In the genomic region with DNA sequence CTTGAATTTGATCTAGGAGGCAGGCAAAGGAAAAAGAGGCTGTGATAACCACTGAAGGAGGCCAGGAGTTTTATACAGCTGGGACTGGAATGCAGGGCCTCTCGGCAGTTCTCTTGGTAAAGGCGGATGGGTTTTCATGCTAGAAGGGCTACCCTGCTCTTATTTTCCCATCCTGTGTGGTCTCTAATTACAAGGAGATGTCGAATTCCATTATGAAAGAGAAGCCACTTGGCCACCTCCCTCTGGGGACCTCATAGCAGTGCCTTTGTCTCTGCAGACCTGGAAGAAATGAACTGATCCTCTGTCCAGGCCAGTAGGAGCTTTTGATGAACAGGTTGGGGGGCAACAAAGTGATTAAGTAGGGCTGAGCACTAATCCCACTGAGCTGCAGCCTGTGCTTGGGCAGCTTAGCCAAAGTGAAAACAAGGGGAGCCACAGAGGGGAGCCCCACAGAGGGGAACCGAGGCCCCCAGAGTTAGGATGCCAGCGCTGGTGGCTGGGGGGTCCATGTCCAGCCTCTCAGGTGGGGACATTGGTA, we compare ENCODE assay signal across 26 cellular contexts. TPM values are rescaled to one million over a fixed set of nuclear protein-coding genes. Genes with fewer than 3 reads are reported as not detected.
DNase-seq lines count a peak whose midpoint lies in the region; ATAC-seq, FAIRE-seq and TF ChIP-seq lines count a peak whose summit lies in the region.
"Had no signal": no experiment of that assay in that cellular context is flagged by ENCODE, and none has a peak within 500 bp of the region (broad histone marks: within the 10 kb centered on the region; RNA-seq: fewer than 3 reads in every experiment).

No MANE protein-coding gene starts in this region.

- ATAC-seq in A549 (no peak), T-cell (replicated peaks in 1 of 4) (no peak), left lobe of liver (no peak)
- ATAC-seq: activated CD8-positive, alpha-beta memory T cell treated with anti-CD3 and anti-CD28 coated beads, Interleukin-2, amount 10 ng/mL, durations not matched to agents 7 days and 5 days; activated T-cell treated with anti-CD3 and anti-CD28 coated beads, Interleukin-2, amount 50 U/mL, for 72 hours; stimulated activated memory B cell treated with anti-CD40 and anti-IgM and Interleukin-4, amounts not matched to agents 10 μg/mL and 1 μg/mL and 100 μg/mL, for 72 hours had no signal

- CTCF ChIA-PET in A549 (lab: Yijun Ruan, JAX) = interaction anchor here (0.8 kb wide), 1 partner anchor 11 kb away, joined by 3 read pairs; no protein-coding TSS in a partner anchor
- CTCF ChIA-PET in T-cell (lab: Charles Lee) = no interaction called here

- H3K4me1 Mint-ChIP-seq in brain = peaks cover 40% of the 10 kb centered on the region
- H3K4me1 Mint-ChIP-seq in neural crest cell = peaks cover 90% of the 10 kb centered on the region
- H3K4me1 Mint-ChIP-seq in T-cell = no peaks in the 10 kb centered on the region
- H3K4me1 Mint-ChIP-seq: activated CD4-positive, alpha-beta T cell treated with anti-CD3 and anti-CD28 coated beads, Interleukin-2, amount 10 ng/mL, durations not matched to agents 24 days and 14 days; activated CD8-positive, alpha-beta memory T cell treated with anti-CD3 and anti-CD28 coated beads, Interleukin-2, amount 10 ng/mL, durations not matched to agents 7 days and 5 days had no signal

- TF ChIP-seq CTCF in A549 (IDR thresholded peaks at IDR 0.05) = no peak
- TF ChIP-seq CTCF in brain (conservative IDR thresholded peaks at IDR 0.05) = no peak
- no peak for TF ChIP-seq CTCF in neural crest cell (conservative IDR thresholded peaks at IDR 0.05)
- no peak for TF ChIP-seq CTCF in testis (IDR thresholded peaks at IDR 0.05)

- H3K9me3 Mint-ChIP-seq in brain (peaks cover 0 to 8% (median 0%) of the 10 kb centered on the region in 5 experiments), neural crest cell (no peaks in the 10 kb centered on the region), T-cell (no peaks in the 10 kb centered on the region)
- H3K9me3 Mint-ChIP-seq: activated CD4-positive, alpha-beta T cell treated with anti-CD3 and anti-CD28 coated beads, Interleukin-2, amount 10 ng/mL, durations not matched to agents 24 days and 14 days; activated naive CD4-positive, alpha-beta T cell treated with anti-CD3 and anti-CD28 coated beads for 36 hours; activated T-cell treated with anti-CD3 and anti-CD28 coated beads, Interleukin-2, amount 50 U/mL, for 72 hours; stimulated activated memory B cell treated with anti-CD40 and anti-IgM and Interleukin-4, amounts not matched to agents 10 μg/mL and 1 μg/mL and 100 μg/mL, for 72 hours had no signal

- WGBS in A549 (ENCODE audit: missing lambda C conversion rate) = 86% methylated on average over 5 of the region's 5 CpGs
- 86 to 94% methylated on average over 5 of the region's 5 CpGs for WGBS in testis, 2 donors

- no peak for DNase-seq in A549 (ENCODE audit: low read depth in 1 of 2, low spot score in 1 of 2)
- DNase-seq in neural crest cell (ENCODE audit: low read depth, low spot score) = no peak
- DNase-seq in T-cell = no peak
- no peak for DNase-seq in left lobe of liver (ENCODE audit: low spot score)
- no peak for DNase-seq in testis
- DNase-seq in Ammon's horn (ENCODE audit: low spot score) = no peak
- DNase-seq: ACHN; activated CD4-positive, alpha-beta T cell treated with anti-CD3 and anti-CD28 coated beads, Interleukin-2, amount 10 ng/mL, durations not matched to agents 24 days and 14 days; activated CD8-positive, alpha-beta memory T cell treated with anti-CD3 and anti-CD28 coated beads, Interleukin-2, amount 10 ng/mL, durations not matched to agents 7 days and 5 days; activated naive CD4-positive, alpha-beta T cell treated with anti-CD3 and anti-CD28 coated beads for 36 hours; activated T-cell treated with anti-CD3 and anti-CD28 coated beads, Interleukin-2, amount 50 U/mL, for 72 hours; amniotic stem cell; C1 segment of cervical spinal cord; Caco-2; DND-41; NCI-H1092 treated with DMSO at 0.1 percent for 48 hours; NCI-H1930; NK-92 treated with Interleukin-12 subunit alpha and Interleukin-12 subunit beta, amount 100 ng/mL, for 24 hours; Peyer's patch; stimulated activated CD4-positive, alpha-beta T cell treated with anti-CD3 and anti-CD28 coated beads, Interleukin-4, amount 100 ng/mL, for 1 hour had no signal

- H3K4me1 ChIP-seq in A549 = peaks cover 12% of the 10 kb centered on the region
- peaks cover 27% of the 10 kb centered on the region for H3K4me1 ChIP-seq in HUES6 (ENCODE audit: control insufficient read depth, insufficient read depth, low read length)
- peaks cover 22% of the 10 kb centered on the region for H3K4me1 ChIP-seq in testis
- H3K4me1 ChIP-seq: Caco-2, Peyer's patch had no signal

- H3K4me3 ChIP-seq in A549 (no peak overlapping the region), HUES6 (ENCODE audit: low read depth, low read length) (no peak overlapping the region), testis (no peak overlapping the region)
- H3K4me3 ChIP-seq: coronary artery, Peyer's patch, suprapubic skin had no signal

- no peak overlapping the region for H3K4me2 ChIP-seq in A549

- H3K27ac ChIP-seq in A549 (peak overlapping the region; percentile 11 to 66; a peak in 2 of 6 replicates), HUES6 (ENCODE audit: low read depth, low read length) (no peak overlapping the region; the same call in 1 of the 2 replicates), testis (no peak overlapping the region)
- H3K27ac ChIP-seq: Peyer's patch, suprapubic skin, VCaP had no signal

- H3K36me3 ChIP-seq in HUES6 (ENCODE audit: control insufficient read depth, insufficient read depth, low read length) = no peaks in the 10 kb centered on the region
- H3K36me3 ChIP-seq in testis (ENCODE audit: low read depth, missing control alignments) = no peaks in the 10 kb centered on the region
- H3K36me3 ChIP-seq: Peyer's patch, suprapubic skin had no signal

- no peak for FAIRE-seq in A549 (lab: Jason Lieb, UNC)

- peak overlapping the region in 1 of 5 experiments; percentile 13 for H3K4me3 Mint-ChIP-seq in brain
- H3K4me3 Mint-ChIP-seq in neural crest cell = peak overlapping the region; percentile 72
- H3K4me3 Mint-ChIP-seq in T-cell = no peak overlapping the region
- H3K4me3 Mint-ChIP-seq: activated CD4-positive, alpha-beta T cell treated with anti-CD3 and anti-CD28 coated beads, Interleukin-2, amount 10 ng/mL, durations not matched to agents 24 days and 14 days; activated CD8-positive, alpha-beta memory T cell treated with anti-CD3 and anti-CD28 coated beads, Interleukin-2, amount 10 ng/mL, durations not matched to agents 7 days and 5 days; activated naive CD4-positive, alpha-beta T cell treated with anti-CD3 and anti-CD28 coated beads for 36 hours; activated T-cell treated with anti-CD3 and anti-CD28 coated beads, Interleukin-2, amount 50 U/mL, for 72 hours; stimulated activated memory B cell treated with anti-CD40 and anti-IgM and Interleukin-4, amounts not matched to agents 10 μg/mL and 1 μg/mL and 100 μg/mL, for 72 hours had no signal

- H3K9ac ChIP-seq in HUES6 (ENCODE audit: low read length) = peak overlapping the region; percentile 2

- POLR2A ChIA-PET in A549 (lab: Yijun Ruan, JAX) (no interaction called here), T-cell (lab: Charles Lee) (no interaction called here)

- peaks cover 3% of the 10 kb centered on the region for H3K27me3 Mint-ChIP-seq in brain
- H3K27me3 Mint-ChIP-seq in neural crest cell (ENCODE audit: low read depth) = no peaks in the 10 kb centered on the region
- no peaks in the 10 kb centered on the region for H3K27me3 Mint-ChIP-seq in T-cell
- H3K27me3 Mint-ChIP-seq: activated CD8-positive, alpha-beta memory T cell treated with anti-CD3 and anti-CD28 coated beads, Interleukin-2, amount 10 ng/mL, durations not matched to agents 7 days and 5 days; stimulated activated memory B cell treated with anti-CD40 and anti-IgM and Interleukin-4, amounts not matched to agents 10 μg/mL and 1 μg/mL and 100 μg/mL, for 72 hours had no signal

- H3K9me3 ChIP-seq in A549 (no peaks in the 10 kb centered on the region), HUES6 (ENCODE audit: control insufficient read depth, insufficient read depth, low read depth, low read length) (no peaks in the 10 kb centered on the region), testis (no peaks in the 10 kb centered on the region)
- H3K9me3 ChIP-seq: Caco-2, Peyer's patch, suprapubic skin had no signal

- no peaks in the 10 kb centered on the region for H3K36me3 Mint-ChIP-seq in brain
- H3K36me3 Mint-ChIP-seq in neural crest cell (ENCODE audit: low read depth) = no peaks in the 10 kb centered on the region
- no peaks in the 10 kb centered on the region for H3K36me3 Mint-ChIP-seq in T-cell
- H3K36me3 Mint-ChIP-seq: activated CD8-positive, alpha-beta memory T cell treated with anti-CD3 and anti-CD28 coated beads, Interleukin-2, amount 10 ng/mL, durations not matched to agents 7 days and 5 days; stimulated activated memory B cell treated with anti-CD40 and anti-IgM and Interleukin-4, amounts not matched to agents 10 μg/mL and 1 μg/mL and 100 μg/mL, for 72 hours had no signal

- TF ChIP-seq EP300 in A549 (IDR thresholded peaks at IDR 0.05) = no peak

- H3K27me3 ChIP-seq in HUES6 (ENCODE audit: control insufficient read depth, insufficient read depth, low read length) = no peaks in the 10 kb centered on the region
- no peaks in the 10 kb centered on the region for H3K27me3 ChIP-seq in testis
- H3K27me3 ChIP-seq: Peyer's patch, suprapubic skin had no signal

- H3K27ac Mint-ChIP-seq in brain = peak overlapping the region in 3 of 5 experiments; percentile 93 to 98 (median 96)
- H3K27ac Mint-ChIP-seq in neural crest cell (ENCODE audit: unreplicated experiment) = peak overlapping the region; percentile 97
- no peak overlapping the region for H3K27ac Mint-ChIP-seq in T-cell
- H3K27ac Mint-ChIP-seq: activated CD4-positive, alpha-beta T cell treated with anti-CD3 and anti-CD28 coated beads, Interleukin-2, amount 10 ng/mL, durations not matched to agents 24 days and 14 days; activated CD8-positive, alpha-beta memory T cell treated with anti-CD3 and anti-CD28 coated beads, Interleukin-2, amount 10 ng/mL, durations not matched to agents 7 days and 5 days; activated naive CD4-positive, alpha-beta T cell treated with anti-CD3 and anti-CD28 coated beads for 36 hours; activated T-cell treated with anti-CD3 and anti-CD28 coated beads, Interleukin-2, amount 50 U/mL, for 72 hours; stimulated activated memory B cell treated with anti-CD40 and anti-IgM and Interleukin-4, amounts not matched to agents 10 μg/mL and 1 μg/mL and 100 μg/mL, for 72 hours had no signal

- TF ChIP-seq RAD21 in A549 (conservative IDR thresholded peaks at IDR 0.05 in 1 of 2, IDR thresholded peaks at IDR 0.05 in 1 of 2) = no peak

- intact Hi-C loops in testis (cut with DNase I; ENCODE audit: low total_unique reads) = no loop called here

- TF ChIP-seq POLR2A in A549 (IDR thresholded peaks at IDR 0.05; ENCODE audit: low read length) = no peak
- no peak for TF ChIP-seq POLR2A in testis (IDR thresholded peaks at IDR 0.05)

RNA-seq across cellular contexts. Expression of gene BCAR3, which starts 42.2 kb away (rescaled TPM):
- polyA plus RNA-seq in A549 (2011; rRNA removed) (31.6 and 32.1 TPM in 2 replicates), A549 (2017; fragmentation: RNase III; extraction: RNeasy Plus Mini Kit Qiagen cat#74134 plus additional on column Dnase treatment) (29.8 to 35.8 TPM (median 33.4 TPM) in 3 replicates), brain (ENCODE audit: insufficient read depth, low read depth, low replicate concordance) (14.4 TPM), testis (ENCODE audit: insufficient read depth, low read depth, low replicate concordance) (23.2 TPM)
- polyA plus RNA-seq in A549 (2012; cell fraction: cytosol; rRNA removed) = 28.6 and 37.0 TPM in 2 replicates
- 40.5 and 50.4 TPM in 2 replicates for polyA plus RNA-seq in A549 (2012; cell fraction: nucleus; rRNA removed)
- 27.5 and 30.0 TPM in 2 replicates for polyA minus RNA-seq in A549 (2011; rRNA and poly(A)+ RNA removed)
- total RNA-seq in neural crest cell (38.5 and 41.6 TPM in 2 replicates), T-cell (1 to 10 TPM in 4 of 5 donors, under 1 TPM in 1; 0.63 to 2.5 (median 1.4) TPM), left lobe of liver (16.8 TPM), testis (10 to 100 TPM; 42.9 to 55.9 TPM)

Comparison
In these comparisons a context has a peak if more than half of its experiments do, and no peak if none do; other contexts are left out.
1. H3K27ac ChIP-seq: peak in A549 (2 of 2); none in HUES6 (single experiment) and testis (0 of 2).
2. H3K27ac Mint-ChIP-seq: peak in brain (3 of 5) and neural crest cell (single experiment); none in T-cell (0 of 2).